Comparison of ENCODE assay signal across 16 cellular contexts in genomic region chr21:45490049-45490731, GRCh38. TPM values are rescaled to one million over a fixed set of nuclear protein-coding genes. Genes with fewer than 3 reads are reported as not detected.
A peak's percentile ranks its signal among the peaks of the same experiment; 100 is the strongest.
DNase-seq lines count a peak whose midpoint lies in the region; ATAC-seq and TF ChIP-seq lines count a peak whose summit lies in the region.
"Had no signal": no experiment of that assay in that cellular context is flagged by ENCODE, and none has a peak within 500 bp of the region (broad histone marks: within the 10 kb centered on the region; RNA-seq: fewer than 3 reads in every experiment).

No MANE protein-coding gene starts in this region.

- no peak overlapping the region for H4K8ac ChIP-seq in neuronal stem cell (ENCODE audit: low read depth, low read length)

- H3K4me3 ChIP-seq in BLaER1 (no peak overlapping the region), Panc1 (ENCODE audit: low read depth in 2 of 2, low read length in 2 of 2) (no peak overlapping the region), neuronal stem cell (ENCODE audit: low read length in 2 of 2) (no peak overlapping the region)
- no peak overlapping the region; a peak in 1 of 20 replicates for H3K4me3 ChIP-seq in BLaER1 treated with 17β-estradiol and CSF1 and Interleukin-3, amounts not matched to agents 10 nM and 100 nM
- H3K4me3 ChIP-seq: GM23338, HAP-1 had no signal

- H3K23ac ChIP-seq in neuronal stem cell (ENCODE audit: low read depth, low read length, poor library complexity), result no peak overlapping the region

- CTCF ChIA-PET in Panc1 (lab: Charles Lee), result no interaction called here

- H3K18ac ChIP-seq in neuronal stem cell (ENCODE audit: low read length), result peak overlapping the region; percentile 59

- H3K9ac ChIP-seq in BLaER1, result peak overlapping the region; percentile 63
- H3K9ac ChIP-seq in BLaER1 treated with 17β-estradiol and CSF1 and Interleukin-3, amounts not matched to agents 10 nM and 100 nM, result peak overlapping the region in 7 of 11 experiments; percentile 17 to 61 (median 46); a peak in 13 of 22 replicates
- H3K9ac ChIP-seq in neuronal stem cell (ENCODE audit: low read depth, low read length, poor library complexity), result no peak overlapping the region

- no peak overlapping the region for H4K91ac ChIP-seq in neuronal stem cell (ENCODE audit: low read depth, low read length, poor library complexity)

- H3K36me3 ChIP-seq in BLaER1 (no peaks in the 10 kb centered on the region), Panc1 (ENCODE audit: control insufficient read depth, insufficient read depth, low read length) (no peaks in the 10 kb centered on the region; the same call in 1 of the 2 replicates), neuronal stem cell (replicated peaks in 1 of 2; ENCODE audit: control insufficient read depth in 2 of 2, insufficient read depth in 2 of 2, low read length in 2 of 2) (no peaks in the 10 kb centered on the region)
- peaks cover 0 to 8% (median 0%) of the 10 kb centered on the region in 11 experiments; a peak in 2 of 22 replicates for H3K36me3 ChIP-seq in BLaER1 treated with 17β-estradiol and CSF1 and Interleukin-3, amounts not matched to agents 10 nM and 100 nM
- H3K36me3 ChIP-seq: HAP-1 had no signal

- H2BK15ac ChIP-seq in neuronal stem cell (ENCODE audit: low read length), result no peak overlapping the region

- H2BK12ac ChIP-seq in neuronal stem cell (ENCODE audit: low read length), result no peak overlapping the region

- H4K20me1 ChIP-seq in BLaER1, result no peaks in the 10 kb centered on the region
- peaks cover 0 to 9% (median 0%) of the 10 kb centered on the region in 11 experiments; a peak in 3 of 22 replicates for H4K20me1 ChIP-seq in BLaER1 treated with 17β-estradiol and CSF1 and Interleukin-3, amounts not matched to agents 10 nM and 100 nM

- POLR2A ChIA-PET in Panc1 (lab: Charles Lee), result no interaction called here

- H2AFZ ChIP-seq in neuronal stem cell (ENCODE audit: low read length), result no peak overlapping the region
- H2AFZ ChIP-seq: GM23338 had no signal

- in situ Hi-C loops in Panc1 (cut with HindIII; ENCODE audit: low pct_unique_long_range_greater_than_20kb, low sequenced_read_pairs), result no loop called here

- H3K4ac ChIP-seq in neuronal stem cell (ENCODE audit: low read length), result no peak overlapping the region

- H3K9me3 ChIP-seq in BLaER1 (no peaks in the 10 kb centered on the region), Panc1 (ENCODE audit: control insufficient read depth, insufficient read depth, low read depth, low read length) (no peaks in the 10 kb centered on the region), neuronal stem cell (replicated peaks in 1 of 2; ENCODE audit: control insufficient read depth in 2 of 2, insufficient read depth in 1 of 2, low read depth in 1 of 2, low read length in 2 of 2) (no peaks in the 10 kb centered on the region)
- H3K9me3 ChIP-seq in BLaER1 treated with 17β-estradiol and CSF1 and Interleukin-3, amounts not matched to agents 10 nM and 100 nM (replicated peaks in 1 of 11), result no peaks in the 10 kb centered on the region
- H3K9me3 ChIP-seq: HAP-1 had no signal

- no peak for ATAC-seq in Panc1

- no TSS peak for BruUV-seq in Panc1 (replicated peaks; lab: Mats Ljungman, UMichigan)

- H3K27ac ChIP-seq in BLaER1 (peak overlapping the region; percentile 72), Panc1 (ENCODE audit: low read length) (peak overlapping the region; percentile 54), neuronal stem cell (replicated peaks; ENCODE audit: low read length) (no peak overlapping the region)
- H3K27ac ChIP-seq in BLaER1 treated with 17β-estradiol and CSF1 and Interleukin-3, amounts not matched to agents 10 nM and 100 nM, result peak overlapping the region in 8 of 11 experiments; percentile 26 to 62 (median 48); a peak in 11 of 22 replicates

- no peak overlapping the region for H2BK120ac ChIP-seq in neuronal stem cell (ENCODE audit: low read depth, low read length)

- H3K4me2 ChIP-seq in BLaER1, result peak overlapping the region; percentile 71
- H3K4me2 ChIP-seq in BLaER1 treated with 17β-estradiol and CSF1 and Interleukin-3, amounts not matched to agents 10 nM and 100 nM, result peak overlapping the region; percentile 19 to 80 (median 70); a peak in 20 of 22 replicates
- H3K4me2 ChIP-seq in neuronal stem cell (ENCODE audit: insufficient read depth, low read length, poor library complexity, severe bottlenecking), result no peak overlapping the region
- H3K4me2 ChIP-seq: GM23338 had no signal

- no peak for DNase-seq in Panc1 (ENCODE audit: low read depth, low spot score)
- DNase-seq in neuronal stem cell (ENCODE audit: low spot score), result no peak
- DNase-seq in activated naive CD4-positive, alpha-beta T cell (lab: John Stamatoyannopoulos, UW), result no peak
- no peak for DNase-seq in COR-L47 (lab: John Stamatoyannopoulos, UW)
- DNase-seq in stimulated activated naive CD4-positive, alpha-beta T cell treated with Interleukin-2 at 50 U/mL for 16 hours (lab: John Stamatoyannopoulos, UW), result no peak
- DNase-seq: Calu3; CD4-positive, alpha-beta T cell; CD8-positive, alpha-beta memory T cell; DMS53; DMS79 treated with DMSO at 0.1 percent for 48 hours; GF-D8; HFFc6 had no signal

- H3K27me3 ChIP-seq in BLaER1 (no peaks in the 10 kb centered on the region), Panc1 (ENCODE audit: control insufficient read depth, insufficient read depth, low read length) (no peaks in the 10 kb centered on the region), neuronal stem cell (ENCODE audit: control insufficient read depth in 3 of 3, insufficient read depth in 3 of 3, low read depth in 1 of 3, low read length in 3 of 3) (peaks cover 0 to 33% (median 0%) of the 10 kb centered on the region in 3 experiments)
- H3K27me3 ChIP-seq in BLaER1 treated with 17β-estradiol and CSF1 and Interleukin-3, amounts not matched to agents 10 nM and 100 nM, result no peaks in the 10 kb centered on the region

- H3K79me1 ChIP-seq in neuronal stem cell (ENCODE audit: low read depth, low read length), result no peaks in the 10 kb centered on the region

- no peak for TF ChIP-seq CTCF in Panc1 (IDR thresholded peaks at IDR 0.05)

- H3K4me1 ChIP-seq in BLaER1 (peaks cover 63% of the 10 kb centered on the region), Panc1 (ENCODE audit: control insufficient read depth, insufficient read depth, low read length) (peaks cover 26% of the 10 kb centered on the region), neuronal stem cell (ENCODE audit: control insufficient read depth in 2 of 2, insufficient read depth in 1 of 2, low read depth in 1 of 2, low read length in 2 of 2) (peaks cover 9 to 16% of the 10 kb centered on the region in 2 donors)
- peaks cover 13 to 66% (median 55%) of the 10 kb centered on the region in 10 experiments for H3K4me1 ChIP-seq in BLaER1 treated with 17β-estradiol and CSF1 and Interleukin-3, amounts not matched to agents 10 nM and 100 nM
- H3K4me1 ChIP-seq: HAP-1 had no signal

- no peak overlapping the region for H2BK5ac ChIP-seq in neuronal stem cell (ENCODE audit: low read length)

- intact Hi-C loops in Panc1 (cut with micrococcal nuclease; ENCODE audit: unreplicated experiment), result no loop called here

- H3K14ac ChIP-seq in neuronal stem cell (ENCODE audit: low read length), result no peak overlapping the region

- peak overlapping the region; percentile 89 for H2AK5ac ChIP-seq in neuronal stem cell (ENCODE audit: low read depth, low read length)

- no CpG with 5 or more reads among the region's 29 CpGs for WGBS in neuronal stem cell (ENCODE audit: extremely low coverage in 2 of 2, insufficient read length in 2 of 2, insufficient replicate concordance in 1 of 2), 2 donors

RNA-seq across cellular contexts. Expression of gene SLC19A1, which starts 52.0 kb away (rescaled TPM):
- 24.5 TPM for total RNA-seq in Panc1 (2021; ENCODE audit: unreplicated experiment)
- polyA plus RNA-seq in Panc1 (2012; ENCODE audit: insufficient read length), result 43.5 TPM
- 16.6 TPM for polyA plus RNA-seq in neuronal stem cell (2013, experiment 1 of 2)
- polyA plus RNA-seq in neuronal stem cell (2013, experiment 2 of 2), result 16.2 TPM
